Comparison of ENCODE assay signal across 1 cellular context in the genomic region with DNA sequence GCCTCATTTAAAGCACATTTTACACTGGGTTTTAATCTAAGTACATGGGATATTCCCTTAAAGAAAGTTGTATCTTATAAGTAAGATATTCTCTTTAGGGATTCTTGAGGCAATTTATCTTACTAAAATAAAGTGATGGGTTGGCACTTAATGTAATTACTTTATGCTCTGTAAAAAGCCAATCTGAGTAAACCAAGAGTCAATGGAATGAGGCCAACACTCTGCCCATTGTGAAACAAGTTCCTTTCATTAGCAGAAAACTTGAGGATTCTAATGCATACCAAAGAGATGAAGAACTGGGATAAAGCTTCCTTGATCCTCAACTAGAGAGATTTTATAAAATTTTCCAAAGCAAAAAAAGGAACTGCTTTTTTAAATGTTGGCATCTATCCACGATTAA.
TF ChIP-seq lines count a peak whose summit lies in the region.

No MANE protein-coding gene starts in this region.

TF ChIP-seq in GM23338, 12 proteins besides CTCF, POLR2A, EP300 and RAD21 (continued from another document):
- TF ChIP-seq, protein P1, sequence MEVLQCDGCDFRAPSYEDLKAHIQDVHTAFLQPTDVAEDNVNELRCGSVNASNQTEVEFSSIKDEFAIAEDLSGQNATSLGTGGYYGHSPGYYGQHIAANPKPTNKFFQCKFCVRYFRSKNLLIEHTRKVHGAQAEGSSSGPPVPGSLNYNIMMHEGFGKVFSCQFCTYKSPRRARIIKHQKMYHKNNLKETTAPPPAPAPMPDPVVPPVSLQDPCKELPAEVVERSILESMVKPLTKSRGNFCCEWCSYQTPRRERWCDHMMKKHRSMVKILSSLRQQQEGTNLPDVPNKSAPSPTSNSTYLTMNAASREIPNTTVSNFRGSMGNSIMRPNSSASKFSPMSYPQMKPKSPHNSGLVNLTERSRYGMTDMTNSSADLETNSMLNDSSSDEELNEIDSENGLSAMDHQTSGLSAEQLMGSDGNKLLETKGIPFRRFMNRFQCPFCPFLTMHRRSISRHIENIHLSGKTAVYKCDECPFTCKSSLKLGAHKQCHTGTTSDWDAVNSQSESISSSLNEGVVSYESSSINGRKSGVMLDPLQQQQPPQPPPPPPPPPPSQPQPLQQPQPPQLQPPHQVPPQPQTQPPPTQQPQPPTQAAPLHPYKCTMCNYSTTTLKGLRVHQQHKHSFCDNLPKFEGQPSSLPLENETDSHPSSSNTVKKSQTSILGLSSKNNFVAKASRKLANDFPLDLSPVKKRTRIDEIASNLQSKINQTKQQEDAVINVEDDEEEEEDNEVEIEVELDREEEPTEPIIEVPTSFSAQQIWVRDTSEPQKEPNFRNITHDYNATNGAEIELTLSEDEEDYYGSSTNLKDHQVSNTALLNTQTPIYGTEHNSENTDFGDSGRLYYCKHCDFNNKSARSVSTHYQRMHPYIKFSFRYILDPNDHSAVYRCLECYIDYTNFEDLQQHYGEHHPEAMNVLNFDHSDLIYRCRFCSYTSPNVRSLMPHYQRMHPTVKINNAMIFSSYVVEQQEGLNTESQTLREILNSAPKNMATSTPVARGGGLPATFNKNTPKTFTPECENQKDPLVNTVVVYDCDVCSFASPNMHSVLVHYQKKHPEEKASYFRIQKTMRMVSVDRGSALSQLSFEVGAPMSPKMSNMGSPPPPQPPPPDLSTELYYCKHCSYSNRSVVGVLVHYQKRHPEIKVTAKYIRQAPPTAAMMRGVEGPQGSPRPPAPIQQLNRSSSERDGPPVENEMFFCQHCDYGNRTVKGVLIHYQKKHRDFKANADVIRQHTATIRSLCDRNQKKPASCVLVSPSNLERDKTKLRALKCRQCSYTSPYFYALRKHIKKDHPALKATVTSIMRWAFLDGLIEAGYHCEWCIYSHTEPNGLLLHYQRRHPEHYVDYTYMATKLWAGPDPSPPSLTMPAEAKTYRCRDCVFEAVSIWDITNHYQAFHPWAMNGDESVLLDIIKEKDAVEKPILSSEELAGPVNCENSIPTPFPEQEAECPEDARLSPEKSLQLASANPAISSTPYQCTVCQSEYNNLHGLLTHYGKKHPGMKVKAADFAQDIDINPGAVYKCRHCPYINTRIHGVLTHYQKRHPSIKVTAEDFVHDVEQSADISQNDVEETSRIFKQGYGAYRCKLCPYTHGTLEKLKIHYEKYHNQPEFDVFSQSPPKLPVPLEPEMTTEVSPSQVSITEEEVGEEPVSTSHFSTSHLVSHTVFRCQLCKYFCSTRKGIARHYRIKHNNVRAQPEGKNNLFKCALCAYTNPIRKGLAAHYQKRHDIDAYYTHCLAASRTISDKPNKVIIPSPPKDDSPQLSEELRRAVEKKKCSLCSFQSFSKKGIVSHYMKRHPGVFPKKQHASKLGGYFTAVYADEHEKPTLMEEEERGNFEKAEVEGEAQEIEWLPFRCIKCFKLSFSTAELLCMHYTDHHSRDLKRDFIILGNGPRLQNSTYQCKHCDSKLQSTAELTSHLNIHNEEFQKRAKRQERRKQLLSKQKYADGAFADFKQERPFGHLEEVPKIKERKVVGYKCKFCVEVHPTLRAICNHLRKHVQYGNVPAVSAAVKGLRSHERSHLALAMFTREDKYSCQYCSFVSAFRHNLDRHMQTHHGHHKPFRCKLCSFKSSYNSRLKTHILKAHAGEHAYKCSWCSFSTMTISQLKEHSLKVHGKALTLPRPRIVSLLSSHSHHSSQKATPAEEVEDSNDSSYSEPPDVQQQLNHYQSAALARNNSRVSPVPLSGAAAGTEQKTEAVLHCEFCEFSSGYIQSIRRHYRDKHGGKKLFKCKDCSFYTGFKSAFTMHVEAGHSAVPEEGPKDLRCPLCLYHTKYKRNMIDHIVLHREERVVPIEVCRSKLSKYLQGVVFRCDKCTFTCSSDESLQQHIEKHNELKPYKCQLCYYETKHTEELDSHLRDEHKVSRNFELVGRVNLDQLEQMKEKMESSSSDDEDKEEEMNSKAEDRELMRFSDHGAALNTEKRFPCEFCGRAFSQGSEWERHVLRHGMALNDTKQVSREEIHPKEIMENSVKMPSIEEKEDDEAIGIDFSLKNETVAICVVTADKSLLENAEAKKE (CRISPR knock-in tag; IDR thresholded peaks at IDR 0.05), result no peak
- TF ChIP-seq STAT1 (IDR thresholded peaks at IDR 0.05; ENCODE audit: unreplicated experiment) (no peak), JUNB (IDR thresholded peaks at IDR 0.05; ENCODE audit: unreplicated experiment) (no peak), ZNF331 (CRISPR knock-in tag; IDR thresholded peaks at IDR 0.05; ENCODE audit: low read depth) (no peak), NANOG (IDR thresholded peaks at IDR 0.05; ENCODE audit: borderline replicate concordance) (no peak), ZNF114 (CRISPR knock-in tag; IDR thresholded peaks at IDR 0.05) (no peak)
- TF ChIP-seq, protein P2, sequence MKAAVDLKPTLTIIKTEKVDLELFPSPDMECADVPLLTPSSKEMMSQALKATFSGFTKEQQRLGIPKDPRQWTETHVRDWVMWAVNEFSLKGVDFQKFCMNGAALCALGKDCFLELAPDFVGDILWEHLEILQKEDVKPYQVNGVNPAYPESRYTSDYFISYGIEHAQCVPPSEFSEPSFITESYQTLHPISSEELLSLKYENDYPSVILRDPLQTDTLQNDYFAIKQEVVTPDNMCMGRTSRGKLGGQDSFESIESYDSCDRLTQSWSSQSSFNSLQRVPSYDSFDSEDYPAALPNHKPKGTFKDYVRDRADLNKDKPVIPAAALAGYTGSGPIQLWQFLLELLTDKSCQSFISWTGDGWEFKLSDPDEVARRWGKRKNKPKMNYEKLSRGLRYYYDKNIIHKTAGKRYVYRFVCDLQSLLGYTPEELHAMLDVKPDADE (IDR thresholded peaks at IDR 0.05), result no peak
